Comparison of ENCODE assay signal across 9 cellular contexts in genomic region chr17:42618442-42619150, GRCh38. TPM values are rescaled to one million over a fixed set of nuclear protein-coding genes. Genes with fewer than 3 reads are reported as not detected.
DNase-seq lines count a peak whose midpoint lies in the region; ATAC-seq, FAIRE-seq and TF ChIP-seq lines count a peak whose summit lies in the region.
"Had no signal": no experiment of that assay in that cellular context is flagged by ENCODE, and none has a peak within 500 bp of the region (broad histone marks: within the 10 kb centered on the region; RNA-seq: fewer than 3 reads in every experiment).

No MANE protein-coding gene starts in this region.

- DNase-seq in A172 (ENCODE audit: low spot score) (peak; percentile 88), GM18507 (ENCODE audit: extremely low spot score, insufficient read length, low read depth) (peak; percentile 71), NCI-H1105 (lab: John Stamatoyannopoulos, UW) (peak; percentile 26), MCF 10A (ENCODE audit: unreplicated experiment) (peak; percentile 80), memory B cell (ENCODE audit: low spot score in 2 of 2) (no peak), vagina (ENCODE audit: extremely low spot score in 2 of 2) (no peak)
- no peak for DNase-seq in stimulated activated CD4-positive, alpha-beta T cell treated with anti-CD3 and anti-CD28 coated beads, Interleukin-4, amount 100 ng/mL, for 1 hour

- intact Hi-C loops in MCF 10A (cut with micrococcal nuclease): loop anchor here (1.0 kb wide), 1 partner anchor 145 kb away; no protein-coding TSS in a partner anchor
- intact Hi-C loops in vagina (cut with DNase I): no loop called here

- ATAC-seq in HG02678 (IDR thresholded peaks at IDR 0.05; ENCODE audit: unreplicated experiment): peak; percentile 73
- ATAC-seq in memory B cell (ENCODE audit: low read depth): peak; percentile 64

- H3K4me3 ChIP-seq in vagina: no peak overlapping the region

- peaks cover 15% of the 10 kb centered on the region for H3K4me1 Mint-ChIP-seq in MCF 10A (ENCODE audit: insufficient read depth, unreplicated experiment)
- H3K4me1 Mint-ChIP-seq in memory B cell: peaks cover 11% of the 10 kb centered on the region

- H3K27me3 Mint-ChIP-seq in MCF 10A (ENCODE audit: insufficient read depth, unreplicated experiment): no peaks in the 10 kb centered on the region
- H3K27me3 Mint-ChIP-seq in memory B cell: no peaks in the 10 kb centered on the region
- H3K27me3 Mint-ChIP-seq: dendritic cell treated with granulocyte-macrophage colony-stimulating factor and Interleukin-4, amounts not matched to agents 40 ng/mL and 50 ng/mL, for 4 days had no signal

- TF ChIP-seq CTCF in MCF 10A (IDR thresholded peaks at IDR 0.05; ENCODE audit: unreplicated experiment) (peak; percentile 47), vagina (IDR thresholded peaks at IDR 0.05) (no peak)

- H3K4me3 Mint-ChIP-seq in MCF 10A (ENCODE audit: unreplicated experiment) (no peak overlapping the region), memory B cell (peak overlapping the region; percentile 63)
- H3K4me3 Mint-ChIP-seq: dendritic cell treated with granulocyte-macrophage colony-stimulating factor and Interleukin-4, amounts not matched to agents 40 ng/mL and 50 ng/mL, for 4 days had no signal

- peaks cover 26% of the 10 kb centered on the region for H3K36me3 Mint-ChIP-seq in MCF 10A (ENCODE audit: insufficient read depth, unreplicated experiment)
- H3K36me3 Mint-ChIP-seq in memory B cell: peaks cover 5% of the 10 kb centered on the region

- H3K27me3 ChIP-seq in vagina: no peaks in the 10 kb centered on the region

- peaks cover 10% of the 10 kb centered on the region for H3K4me1 ChIP-seq in vagina

- CTCF ChIA-PET in MCF 10A (lab: Yijun Ruan, JAX): interaction anchor here (0.6 to 7.0 kb wide), 15 partner anchors 9 to 212 kb away, joined by 3 to 61 read pairs (median 4); partner anchors contain the start of genes PLEKHH3, RETREG3 and TUBG1

- H3K27ac ChIP-seq in vagina: no peak overlapping the region

- BruUV-seq in MCF 10A (replicated peaks; lab: Mats Ljungman, UMichigan): no TSS peak

- TF ChIP-seq POLR2A in vagina (IDR thresholded peaks at IDR 0.05): no peak

- FAIRE-seq in GM18507 (lab: Jason Lieb, UNC): peak; percentile 99

- H3K9me3 Mint-ChIP-seq in MCF 10A (ENCODE audit: unreplicated experiment) (no peaks in the 10 kb centered on the region), memory B cell (no peaks in the 10 kb centered on the region)
- H3K9me3 Mint-ChIP-seq: dendritic cell treated with granulocyte-macrophage colony-stimulating factor and Interleukin-4, amounts not matched to agents 40 ng/mL and 50 ng/mL, for 4 days had no signal

- H3K27ac Mint-ChIP-seq in MCF 10A (ENCODE audit: low read depth, unreplicated experiment): peak overlapping the region; percentile 42
- peak overlapping the region; percentile 47 for H3K27ac Mint-ChIP-seq in memory B cell
- H3K27ac Mint-ChIP-seq: dendritic cell treated with granulocyte-macrophage colony-stimulating factor and Interleukin-4, amounts not matched to agents 40 ng/mL and 50 ng/mL, for 4 days had no signal

- POLR2A ChIA-PET in MCF 10A (lab: Yijun Ruan, JAX): interaction anchor here (0.6 to 8.2 kb wide), 13 partner anchors 10 to 205 kb away, joined by 3 to 110 read pairs (median 9); partner anchors contain the start of genes BECN1, PLEKHH3, PSMC3IP and RETREG3

- no peaks in the 10 kb centered on the region for H3K9me3 ChIP-seq in vagina

- H3K36me3 ChIP-seq in vagina: peaks cover 0 to 22% of the 10 kb centered on the region in 2 donors

RNA-seq across cellular contexts. Expression of gene TUBG1, which starts 9.1 kb away (rescaled TPM):
- 157 and 159 TPM in 2 replicates for total RNA-seq in A172 (2014; rRNA removed; shearing (Covaris generic))
- total RNA-seq in MCF 10A (2022): 57.8 and 60.2 TPM in 2 replicates
- total RNA-seq in vagina: 33.9 TPM

RNA-seq across cellular contexts. Expression of gene RETREG3, which starts 9.4 kb away (rescaled TPM):
- total RNA-seq in A172 (2014; rRNA removed; shearing (Covaris generic)): 62.3 and 63.0 TPM in 2 replicates
- 45.2 and 46.0 TPM in 2 replicates for total RNA-seq in MCF 10A (2022)
- total RNA-seq in vagina: 75.4 TPM

RNA-seq across cellular contexts. Expression of gene TUBG2, which starts 40.5 kb away (rescaled TPM):
- 21.8 and 34.1 TPM in 2 replicates for total RNA-seq in A172 (2014; rRNA removed; shearing (Covaris generic))
- 21.3 and 23.4 TPM in 2 replicates for total RNA-seq in MCF 10A (2022)
- 44.7 TPM for total RNA-seq in vagina

RNA-seq across cellular contexts. Expression of gene PSMC3IP, which starts 41.1 kb away (rescaled TPM):
- 21.4 and 29.9 TPM in 2 replicates for total RNA-seq in A172 (2014; rRNA removed; shearing (Covaris generic))
- total RNA-seq in MCF 10A (2022) (10.3 and 12.0 TPM in 2 replicates), vagina (0.98 TPM)

RNA-seq across cellular contexts. Expression of gene MLX, which starts 51.7 kb away (rescaled TPM):
- total RNA-seq in A172 (2014; rRNA removed; shearing (Covaris generic)): 47.1 and 52.9 TPM in 2 replicates
- 37.3 and 39.6 TPM in 2 replicates for total RNA-seq in MCF 10A (2022)
- 33.9 TPM for total RNA-seq in vagina

Comparison
In these comparisons a context has a peak if more than half of its experiments do, and no peak if none do; other contexts are left out.
1. DNase-seq: peak in A172 (single experiment), GM18507 (single experiment), NCI-H1105 (single experiment) and MCF 10A (single experiment); none in memory B cell (0 of 2), vagina (0 of 2) and stimulated activated CD4-positive, alpha-beta T cell treated with anti-CD3 and anti-CD28 coated beads, Interleukin-4, amount 100 ng/mL, for 1 hour (single experiment).